8 cellular contexts compared by ENCODE assay signal in the genomic region with DNA sequence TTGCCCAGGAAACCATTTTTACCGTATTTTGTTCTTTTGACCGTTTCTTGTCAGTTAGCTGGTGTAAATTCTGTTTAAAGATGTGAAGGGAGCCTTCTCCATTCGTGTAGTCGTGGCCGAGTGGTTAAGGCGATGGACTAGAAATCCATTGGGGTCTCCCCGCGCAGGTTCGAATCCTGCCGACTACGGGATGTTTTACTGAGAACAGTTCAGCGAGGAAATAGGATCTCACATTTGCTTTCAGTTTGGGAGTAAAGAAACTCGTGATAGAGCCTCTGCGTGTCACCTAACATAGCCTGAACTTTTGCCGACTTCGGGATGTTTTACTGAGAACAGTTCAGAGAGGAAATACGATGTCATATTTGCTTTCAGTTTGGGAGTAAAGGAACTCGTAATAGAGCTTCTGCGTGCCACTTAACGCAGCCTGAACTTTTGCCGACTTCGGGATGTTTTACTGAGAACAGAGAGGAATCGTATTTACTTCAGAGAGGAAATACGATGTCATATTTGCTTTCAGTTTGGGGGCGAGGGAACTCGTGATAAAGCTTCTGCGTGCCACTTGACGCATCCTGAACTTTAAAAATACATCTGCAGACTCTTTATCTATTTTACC. TPM values are rescaled to one million over a fixed set of nuclear protein-coding genes. Genes with fewer than 3 reads are reported as not detected.
A peak's percentile ranks its signal among the peaks of the same experiment; 100 is the strongest.
DNase-seq lines count a peak whose midpoint lies in the region; ATAC-seq and TF ChIP-seq lines count a peak whose summit lies in the region.

No MANE protein-coding gene starts in this region.

- no peaks in the 10 kb centered on the region for H3K9me3 ChIP-seq in BE2C
- H3K9me3 ChIP-seq in duodenal mucosa (ENCODE audit: control insufficient read depth in 1 of 2, low read length in 2 of 2) = no peaks in the 10 kb centered on the region
- no peaks in the 10 kb centered on the region for H3K9me3 ChIP-seq in right lobe of liver

- H3K4me1 ChIP-seq in BE2C = no peaks in the 10 kb centered on the region
- H3K4me1 ChIP-seq in duodenal mucosa (ENCODE audit: control insufficient read depth in 1 of 2, insufficient read depth in 2 of 2, low read length in 2 of 2) = peaks cover 7 to 15% of the 10 kb centered on the region in 2 donors
- peaks cover 0 to 12% (median 3%) of the 10 kb centered on the region in 4 donors for H3K4me1 ChIP-seq in right lobe of liver

- H3K36me3 ChIP-seq in BE2C (no peaks in the 10 kb centered on the region), duodenal mucosa (ENCODE audit: control insufficient read depth in 1 of 2, insufficient read depth in 2 of 2, low read length in 2 of 2) (no peaks in the 10 kb centered on the region), right lobe of liver (no peaks in the 10 kb centered on the region)

- no peak for TF ChIP-seq POLR2A in right lobe of liver (IDR thresholded peaks at IDR 0.05)

- DNase-seq in BE2C (peak; percentile 82), NCI-H526 (lab: John Stamatoyannopoulos, UW) (peak; percentile 75 to 78), right lobe of liver (peak; percentile 82 to 86 (median 83))
- peak; percentile 83 to 92 for DNase-seq in activated CD4-positive, alpha-beta T cell treated with anti-CD3 and anti-CD28 coated beads, Interleukin-2, amount 50 U/mL, for 24 hours (ENCODE audit: low read depth in 1 of 2, low spot score in 1 of 2)
- DNase-seq in stimulated activated CD4-positive, alpha-beta T cell treated with anti-CD3 and anti-CD28 coated beads, Interleukin-4, amount 100 ng/mL, for 4 hours = peak; percentile 81 to 88

- intact Hi-C loops in right lobe of liver (cut with DNase I) = no loop called here

- peak overlapping the region; percentile 90 for H3K27ac ChIP-seq in duodenal mucosa (ENCODE audit: low read depth, low read length)
- H3K27ac ChIP-seq in right lobe of liver = peak overlapping the region; percentile 92 to 98 (median 97)

- H3K27me3 ChIP-seq in BE2C (no peaks in the 10 kb centered on the region), duodenal mucosa (ENCODE audit: control insufficient read depth in 1 of 2, insufficient read depth in 2 of 2, low read length in 2 of 2) (no peaks in the 10 kb centered on the region), right lobe of liver (no peaks in the 10 kb centered on the region)

- TF ChIP-seq CTCF in BE2C (IDR thresholded peaks at IDR 0.05; ENCODE audit: low read depth, low read length) = no peak
- TF ChIP-seq CTCF in right lobe of liver (IDR thresholded peaks at IDR 0.05) = no peak

- under 1% methylated on average over 28 of the region's 28 CpGs for WGBS in right lobe of liver (ENCODE audit: insufficient coverage, low coverage, low lambda C conversion rate, missing lambda C conversion rate)

- ATAC-seq in GM19328 (IDR thresholded peaks at IDR 0.05; ENCODE audit: unreplicated experiment) = peak; percentile 39
- peak; percentile 47 for ATAC-seq in HG03457 (IDR thresholded peaks at IDR 0.05; ENCODE audit: unreplicated experiment)
- ATAC-seq in right lobe of liver = peak; percentile 87 to 89 (median 88)

- H3K4me3 ChIP-seq in BE2C (ENCODE audit: low read depth, low read length) = peak overlapping the region; percentile 82
- peak overlapping the region; percentile 86 to 90 for H3K4me3 ChIP-seq in duodenal mucosa (ENCODE audit: low read depth in 1 of 2, low read length in 2 of 2)
- peak overlapping the region; percentile 56 to 64 (median 60) for H3K4me3 ChIP-seq in right lobe of liver

- peak overlapping the region; percentile 84 to 93 for H3K9ac ChIP-seq in duodenal mucosa (ENCODE audit: low read depth in 1 of 2, low read length in 2 of 2)

RNA-seq across cellular contexts. Expression of a gene that starts 5.9 kb away (rescaled TPM):
- polyA plus RNA-seq in BE2C (2012; ENCODE audit: insufficient read depth, insufficient read length, low read depth) = 3.7 TPM
- total RNA-seq in right lobe of liver = 1 to 10 TPM; 1.1 to 1.8 (median 1.7) TPM

Comparison
In these comparisons a context has a peak if more than half of its experiments do, and no peak if none do; other contexts are left out.
1. Peak in every context shown above with its lines: DNase-seq, ATAC-seq, H3K4me3 ChIP-seq and H3K27ac ChIP-seq.